ENCODE assay signal across 12 cellular contexts in genomic region chr1:54331843-54332688, GRCh38.
DNase-seq lines count a peak whose midpoint lies in the region; ATAC-seq lines count a peak whose summit lies in the region.
"Had no signal": no experiment of that assay in that cellular context is flagged by ENCODE, and none has a peak within 500 bp of the region (broad histone marks: within the 10 kb centered on the region; RNA-seq: fewer than 3 reads in every experiment).

No MANE protein-coding gene starts in this region.

- H3K9me3 Mint-ChIP-seq in stimulated activated naive CD8-positive, alpha-beta T cell treated with anti-CD3 and anti-CD28 coated beads, Interleukin-15, amount 100 ng/mL, for 72 hours = no peaks in the 10 kb centered on the region
- no peaks in the 10 kb centered on the region for H3K9me3 Mint-ChIP-seq in central memory CD8-positive, alpha-beta T cell

- H3K4me1 ChIP-seq in neuronal stem cell (ENCODE audit: control insufficient read depth in 2 of 2, insufficient read depth in 1 of 2, low read depth in 1 of 2, low read length in 2 of 2) = peaks cover 82 to 84% of the 10 kb centered on the region in 2 donors

- no CpG with 5 or more reads among the region's 4 CpGs for WGBS in neuronal stem cell (ENCODE audit: extremely low coverage in 2 of 2, insufficient read length in 2 of 2, insufficient replicate concordance in 1 of 2), 2 donors

- no peaks in the 10 kb centered on the region for H3K27me3 Mint-ChIP-seq in stimulated activated naive CD8-positive, alpha-beta T cell treated with anti-CD3 and anti-CD28 coated beads, Interleukin-15, amount 100 ng/mL, for 72 hours
- H3K27me3 Mint-ChIP-seq in central memory CD8-positive, alpha-beta T cell = no peaks in the 10 kb centered on the region

- ATAC-seq in stimulated activated naive CD8-positive, alpha-beta T cell treated with anti-CD3 and anti-CD28 coated beads, Interleukin-15, amount 100 ng/mL, for 72 hours = no peak
- no peak for ATAC-seq in stimulated activated naive CD8-positive, alpha-beta T cell treated with anti-CD3 and anti-CD28 coated beads, Interleukin-15, Interleukin-2, amounts not matched to agents 100 U/mL and 50 U/mL, for 24 hours
- no peak for ATAC-seq in central memory CD8-positive, alpha-beta T cell (replicated peaks; ENCODE audit: extremely low read depth, poor library complexity, severe bottlenecking)
- ATAC-seq in HG03175 (IDR thresholded peaks at IDR 0.05; ENCODE audit: unreplicated experiment) = no peak
- no peak for ATAC-seq in left lobe of liver
- ATAC-seq: right lobe of liver had no signal

- H2BK120ac ChIP-seq in neuronal stem cell (ENCODE audit: low read depth, low read length) = no peak overlapping the region

- H3K79me1 ChIP-seq in neuronal stem cell (ENCODE audit: low read depth, low read length) = peaks cover under 1% of the 10 kb centered on the region

- peaks cover 2% of the 10 kb centered on the region for H3K36me3 Mint-ChIP-seq in central memory CD8-positive, alpha-beta T cell (ENCODE audit: insufficient read depth)

- no peaks in the 10 kb centered on the region for H3K9me3 ChIP-seq in neuronal stem cell (replicated peaks in 1 of 2; ENCODE audit: control insufficient read depth in 2 of 2, insufficient read depth in 1 of 2, low read depth in 1 of 2, low read length in 2 of 2)
- H3K9me3 ChIP-seq: BE2C, right lobe of liver had no signal

- no peak overlapping the region for H3K23ac ChIP-seq in neuronal stem cell (ENCODE audit: low read depth, low read length, poor library complexity)

- H4K91ac ChIP-seq in neuronal stem cell (ENCODE audit: low read depth, low read length, poor library complexity) = no peak overlapping the region

- peak overlapping the region; percentile 63 to 69 for H3K27ac Mint-ChIP-seq in stimulated activated naive CD8-positive, alpha-beta T cell treated with anti-CD3 and anti-CD28 coated beads, Interleukin-15, amount 100 ng/mL, for 72 hours
- peak overlapping the region; percentile 27 for H3K27ac Mint-ChIP-seq in central memory CD8-positive, alpha-beta T cell (ENCODE audit: low read depth)

- H3K4me3 Mint-ChIP-seq in stimulated activated naive CD8-positive, alpha-beta T cell treated with anti-CD3 and anti-CD28 coated beads, Interleukin-15, amount 100 ng/mL, for 72 hours = no peak overlapping the region
- no peak overlapping the region for H3K4me3 Mint-ChIP-seq in central memory CD8-positive, alpha-beta T cell

- H4K8ac ChIP-seq in neuronal stem cell (ENCODE audit: low read depth, low read length) = no peak overlapping the region

- no peak overlapping the region for H3K4me2 ChIP-seq in neuronal stem cell (ENCODE audit: insufficient read depth, low read length, poor library complexity, severe bottlenecking)

- no peak overlapping the region for H3K27ac ChIP-seq in neuronal stem cell (replicated peaks; ENCODE audit: low read length)
- H3K27ac ChIP-seq: right lobe of liver had no signal

- DNase-seq in stimulated activated naive CD8-positive, alpha-beta T cell treated with anti-CD3 and anti-CD28 coated beads, Interleukin-15, amount 100 ng/mL, for 72 hours = no peak
- no peak for DNase-seq in stimulated activated naive CD8-positive, alpha-beta T cell treated with anti-CD3 and anti-CD28 coated beads, Interleukin-15, Interleukin-2, amounts not matched to agents 100 U/mL and 50 U/mL, for 24 hours
- DNase-seq in central memory CD8-positive, alpha-beta T cell (ENCODE audit: low spot score in 2 of 2) = no peak
- DNase-seq in neuronal stem cell (ENCODE audit: low spot score) (no peak), CD1c-positive myeloid dendritic cell (ENCODE audit: extremely low spot score) (no peak), left lobe of liver (ENCODE audit: low spot score) (no peak), HT-29 (ENCODE audit: low spot score) (no peak)
- DNase-seq: BE2C; central memory CD4-positive, alpha-beta T cell; NCI-H1417 treated with DMSO at 0.1 percent for 48 hours; right lobe of liver had no signal

- H2BK5ac ChIP-seq in neuronal stem cell (ENCODE audit: low read length) = no peak overlapping the region

- H2BK12ac ChIP-seq in neuronal stem cell (ENCODE audit: low read length) = no peak overlapping the region

- no peak overlapping the region for H3K18ac ChIP-seq in neuronal stem cell (ENCODE audit: low read length)

- H2AK5ac ChIP-seq in neuronal stem cell (ENCODE audit: low read depth, low read length) = no peak overlapping the region

- H3K4me3 ChIP-seq in neuronal stem cell (ENCODE audit: low read length in 2 of 2) = no peak overlapping the region
- H3K4me3 ChIP-seq: right lobe of liver had no signal

- no peaks in the 10 kb centered on the region for H3K27me3 ChIP-seq in neuronal stem cell (ENCODE audit: control insufficient read depth in 3 of 3, insufficient read depth in 3 of 3, low read depth in 1 of 3, low read length in 3 of 3)
- H3K27me3 ChIP-seq: BE2C, right lobe of liver had no signal

- no peak overlapping the region for H3K14ac ChIP-seq in neuronal stem cell (ENCODE audit: low read length)

- no peak overlapping the region for H2AFZ ChIP-seq in neuronal stem cell (ENCODE audit: low read length)

- H3K4me1 Mint-ChIP-seq in stimulated activated naive CD8-positive, alpha-beta T cell treated with anti-CD3 and anti-CD28 coated beads, Interleukin-15, amount 100 ng/mL, for 72 hours = peaks cover 79% of the 10 kb centered on the region
- peaks cover 60% of the 10 kb centered on the region for H3K4me1 Mint-ChIP-seq in central memory CD8-positive, alpha-beta T cell

- H3K9ac ChIP-seq in neuronal stem cell (ENCODE audit: low read depth, low read length, poor library complexity) = peak overlapping the region; percentile 5

- peaks cover 0 to 50% of the 10 kb centered on the region in 2 donors for H3K36me3 ChIP-seq in neuronal stem cell (replicated peaks in 1 of 2; ENCODE audit: control insufficient read depth in 2 of 2, insufficient read depth in 2 of 2, low read length in 2 of 2)
- H3K36me3 ChIP-seq: right lobe of liver had no signal

- H2BK15ac ChIP-seq in neuronal stem cell (ENCODE audit: low read length) = no peak overlapping the region

- H3K4ac ChIP-seq in neuronal stem cell (ENCODE audit: low read length) = no peak overlapping the region
